1 cellular context compared by ENCODE assay signal in the genomic region with DNA sequence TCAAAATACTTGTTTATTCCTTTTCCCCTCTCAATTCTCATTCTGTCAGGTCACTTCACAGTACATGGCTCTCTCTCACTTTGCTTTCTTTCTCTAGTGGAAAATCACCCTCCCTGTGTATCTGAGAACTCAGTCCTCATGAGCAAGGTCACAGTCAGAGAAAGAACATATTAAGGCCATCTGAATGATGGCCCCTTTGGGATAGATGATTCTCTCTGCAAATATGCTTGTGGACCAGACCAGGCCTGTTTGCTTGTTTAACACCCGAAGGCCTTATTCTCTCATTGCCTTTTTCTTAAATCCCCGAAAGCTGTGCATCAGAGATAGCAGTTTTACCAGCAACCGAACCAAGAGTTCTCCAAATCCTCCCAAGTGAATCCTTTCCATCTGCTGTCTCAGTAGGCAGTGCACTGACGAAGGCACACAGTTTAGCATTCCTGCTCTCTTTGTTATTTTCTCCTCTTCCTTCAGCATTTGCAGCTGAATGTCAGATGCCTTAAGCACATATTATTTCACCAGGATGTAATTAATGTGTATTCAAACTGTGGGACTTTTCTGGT.
TF ChIP-seq lines count a peak whose summit lies in the region.

No MANE protein-coding gene starts in this region.

TF ChIP-seq in SK-N-SH treated with all-trans-retinoic acid at 6 μM for 48 hours, 23 proteins besides CTCF, POLR2A, EP300 and RAD21 (continued from another document):
- TF ChIP-seq, protein P1, sequence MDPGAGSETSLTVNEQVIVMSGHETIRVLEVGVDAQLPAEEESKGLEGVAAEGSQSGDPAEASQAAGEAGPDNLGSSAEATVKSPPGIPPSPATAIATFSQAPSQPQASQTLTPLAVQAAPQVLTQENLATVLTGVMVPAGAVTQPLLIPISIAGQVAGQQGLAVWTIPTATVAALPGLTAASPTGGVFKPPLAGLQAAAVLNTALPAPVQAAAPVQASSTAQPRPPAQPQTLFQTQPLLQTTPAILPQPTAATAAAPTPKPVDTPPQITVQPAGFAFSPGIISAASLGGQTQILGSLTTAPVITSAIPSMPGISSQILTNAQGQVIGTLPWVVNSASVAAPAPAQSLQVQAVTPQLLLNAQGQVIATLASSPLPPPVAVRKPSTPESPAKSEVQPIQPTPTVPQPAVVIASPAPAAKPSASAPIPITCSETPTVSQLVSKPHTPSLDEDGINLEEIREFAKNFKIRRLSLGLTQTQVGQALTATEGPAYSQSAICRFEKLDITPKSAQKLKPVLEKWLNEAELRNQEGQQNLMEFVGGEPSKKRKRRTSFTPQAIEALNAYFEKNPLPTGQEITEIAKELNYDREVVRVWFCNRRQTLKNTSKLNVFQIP (CRISPR knock-in tag; IDR thresholded peaks at IDR 0.05; ENCODE audit: borderline replicate concordance, low read depth), result no peak
- TF ChIP-seq RARB (CRISPR knock-in tag; IDR thresholded peaks at IDR 0.05), result no peak
- TF ChIP-seq, protein P2, sequence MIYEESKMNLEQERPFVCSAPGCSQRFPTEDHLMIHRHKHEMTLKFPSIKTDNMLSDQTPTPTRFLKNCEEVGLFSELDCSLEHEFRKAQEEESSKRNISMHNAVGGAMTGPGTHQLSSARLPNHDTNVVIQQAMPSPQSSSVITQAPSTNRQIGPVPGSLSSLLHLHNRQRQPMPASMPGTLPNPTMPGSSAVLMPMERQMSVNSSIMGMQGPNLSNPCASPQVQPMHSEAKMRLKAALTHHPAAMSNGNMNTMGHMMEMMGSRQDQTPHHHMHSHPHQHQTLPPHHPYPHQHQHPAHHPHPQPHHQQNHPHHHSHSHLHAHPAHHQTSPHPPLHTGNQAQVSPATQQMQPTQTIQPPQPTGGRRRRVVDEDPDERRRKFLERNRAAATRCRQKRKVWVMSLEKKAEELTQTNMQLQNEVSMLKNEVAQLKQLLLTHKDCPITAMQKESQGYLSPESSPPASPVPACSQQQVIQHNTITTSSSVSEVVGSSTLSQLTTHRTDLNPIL (CRISPR knock-in tag; IDR thresholded peaks at IDR 0.05; ENCODE audit: low read depth), result no peak
- TF ChIP-seq TOX (CRISPR knock-in tag; IDR thresholded peaks at IDR 0.05; ENCODE audit: borderline replicate concordance), result no peak
- TF ChIP-seq ARNTL (CRISPR knock-in tag; IDR thresholded peaks at IDR 0.05; ENCODE audit: borderline replicate concordance, low read depth), result no peak
